8 cellular contexts compared by ENCODE assay signal in genomic region chr15:85785887-85786777, GRCh38. TPM values are rescaled to one million over a fixed set of nuclear protein-coding genes. Genes with fewer than 3 reads are reported as not detected.
A peak's percentile ranks its signal among the peaks of the same experiment; 100 is the strongest.
DNase-seq lines count a peak whose midpoint lies in the region; ATAC-seq and TF ChIP-seq lines count a peak whose summit lies in the region.

No MANE protein-coding gene starts in this region.

- H3K9me3 ChIP-seq in T-helper 17 cell (ENCODE audit: control insufficient read depth, low read length, poor library complexity, severe bottlenecking), result no peaks in the 10 kb centered on the region
- H3K9me3 ChIP-seq in esophagus muscularis mucosa, result no peaks in the 10 kb centered on the region
- H3K9me3 ChIP-seq in prostate gland, result no peaks in the 10 kb centered on the region

- peak overlapping the region; percentile 87 for H3K27ac Mint-ChIP-seq in T-helper 17 cell

- TF ChIP-seq CTCF in esophagus muscularis mucosa (IDR thresholded peaks at IDR 0.05) (no peak), prostate gland (IDR thresholded peaks at IDR 0.05) (no peak)

- no peak for TF ChIP-seq POLR2A in esophagus muscularis mucosa (IDR thresholded peaks at IDR 0.05; ENCODE audit: low read depth)
- TF ChIP-seq POLR2A in prostate gland (IDR thresholded peaks at IDR 0.05), result no peak

- H3K27me3 ChIP-seq in esophagus muscularis mucosa, result no peaks in the 10 kb centered on the region
- no peaks in the 10 kb centered on the region for H3K27me3 ChIP-seq in prostate gland (replicated peaks; ENCODE audit: insufficient read depth)

- no peak for TF ChIP-seq EP300 in esophagus muscularis mucosa (IDR thresholded peaks at IDR 0.05)

- H3K27me3 Mint-ChIP-seq in T-helper 17 cell, result no peaks in the 10 kb centered on the region

- H3K36me3 ChIP-seq in esophagus muscularis mucosa (no peaks in the 10 kb centered on the region), prostate gland (no peaks in the 10 kb centered on the region)

- H3K27ac ChIP-seq in esophagus muscularis mucosa (replicated peaks in 1 of 4), result peak overlapping the region; percentile 38 to 80 (median 66)
- peak overlapping the region; percentile 38 to 51 for H3K27ac ChIP-seq in prostate gland

- ATAC-seq in T-helper 17 cell (peak; percentile 47), HG03139 (IDR thresholded peaks at IDR 0.05; ENCODE audit: unreplicated experiment) (no peak), HG03342 (IDR thresholded peaks at IDR 0.05; ENCODE audit: unreplicated experiment) (no peak)

- H3K4me3 ChIP-seq in esophagus muscularis mucosa (peak overlapping the region in 1 of 4 donors; percentile 5), prostate gland (no peak overlapping the region)

- intact Hi-C loops in esophagus muscularis mucosa (cut with DNase I) (no loop called here), prostate gland (cut with DNase I) (loop anchor here (2.0 kb wide), 1 partner anchor 35 kb away; no protein-coding TSS in a partner anchor)

- WGBS in esophagus muscularis mucosa, result 46% methylated on average over 6 of the region's 10 CpGs
- 15% methylated on average over 10 of the region's 10 CpGs for WGBS in prostate gland

- peaks cover 20 to 36% (median 30%) of the 10 kb centered on the region in 4 donors for H3K4me1 ChIP-seq in esophagus muscularis mucosa
- H3K4me1 ChIP-seq in prostate gland (replicated peaks), result no peaks in the 10 kb centered on the region

- H3K36me3 Mint-ChIP-seq in T-helper 17 cell (ENCODE audit: low read depth), result no peaks in the 10 kb centered on the region

- peaks cover 33% of the 10 kb centered on the region for H3K4me1 Mint-ChIP-seq in T-helper 17 cell

- DNase-seq in DMS153 (lab: John Stamatoyannopoulos, UW) (peak; percentile 56), LHCN-M2 (ENCODE audit: low read depth) (peak; percentile 48), T-helper 17 cell (no peak), esophagus muscularis mucosa (ENCODE audit: extremely low spot score) (no peak), prostate gland (ENCODE audit: low spot score) (peak; percentile 35), MV-4-11 (lab: John Stamatoyannopoulos, UW) (no peak)

- peak overlapping the region; percentile 81 for H3K4me3 Mint-ChIP-seq in T-helper 17 cell

RNA-seq across cellular contexts. Expression of gene KLHL25, which starts 8.6 kb away (rescaled TPM):
- total RNA-seq in LHCN-M2 (2014; rRNA removed) (4.1 and 5.2 TPM in 2 replicates), T-helper 17 cell (10 to 100 TPM in 1 of 2 donors, 1 to 10 TPM in 1; 9.8 to 12.3 TPM), esophagus muscularis mucosa (10 to 100 TPM; 10.8 to 24.4 (median 12.0) TPM), prostate gland (10 to 100 TPM in 1 of 2 donors, 1 to 10 TPM in 1; 5.1 to 30.8 TPM)
- 3.1 TPM for polyA plus RNA-seq in LHCN-M2 (2012)

Comparison
In these comparisons a context has a peak if more than half of its experiments do, and no peak if none do; other contexts are left out.
1. DNase-seq: peak in DMS153 (single experiment), LHCN-M2 (single experiment) and prostate gland (single experiment); none in T-helper 17 cell (0 of 3), esophagus muscularis mucosa (single experiment) and MV-4-11 (single experiment).